ENCODE assay signal across 17 cellular contexts in genomic region chr12:44157359-44157758, GRCh38.
A peak's percentile ranks its signal among the peaks of the same experiment; 100 is the strongest.
DNase-seq lines count a peak whose midpoint lies in the region; ATAC-seq, FAIRE-seq and TF ChIP-seq lines count a peak whose summit lies in the region.
"Had no signal": no experiment of that assay in that cellular context is flagged by ENCODE, and none has a peak within 500 bp of the region (broad histone marks: within the 10 kb centered on the region; RNA-seq: fewer than 3 reads in every experiment).

No MANE protein-coding gene starts in this region.

- ATAC-seq in HG02571 (IDR thresholded peaks at IDR 0.05; ENCODE audit: unreplicated experiment) (peak; percentile 90), HG03280 (IDR thresholded peaks at IDR 0.05; ENCODE audit: unreplicated experiment) (peak; percentile 89)
- ATAC-seq: CD8-positive, alpha-beta T cell; pancreas had no signal

- WGBS in mammary epithelial cell (ENCODE audit: low coverage, missing lambda C conversion rate): 56% methylated on average over 2 of the region's 2 CpGs

- no peak overlapping the region for H3K9ac ChIP-seq in mammary epithelial cell (ENCODE audit: insufficient read depth, low read length)

- CTCF ChIA-PET in mammary epithelial cell (lab: Charles Lee; ENCODE audit: low non-redundant PET): no interaction called here

- H3K79me2 ChIP-seq in mammary epithelial cell (ENCODE audit: insufficient read depth, low read length): no peaks in the 10 kb centered on the region

- H3K4me2 ChIP-seq in mammary epithelial cell (ENCODE audit: insufficient read depth, low read depth, low read length): no peak overlapping the region

- no peaks in the 10 kb centered on the region for H3K9me3 ChIP-seq in mammary epithelial cell (replicated peaks; ENCODE audit: insufficient read depth, low read length)
- H3K9me3 ChIP-seq: adrenal gland, pancreas, SJCRH30 had no signal

- intact Hi-C loops in mammary epithelial cell (cut with micrococcal nuclease): no loop called here

- in situ Hi-C loops in G401 (cut with HindIII; ENCODE audit: low sequenced_read_pairs): no loop called here
- in situ Hi-C loops in mammary epithelial cell (cut with MboI; ENCODE audit: low sequenced_read_pairs in 2 of 2): no loop called here

- H2AFZ ChIP-seq in mammary epithelial cell (ENCODE audit: low read depth, low read length): no peak overlapping the region

- DNase-seq in G401 (ENCODE audit: low spot score): peak; percentile 13
- DNase-seq in GM19240 (ENCODE audit: insufficient read length, low spot score): peak; percentile 1
- no peak for DNase-seq in frontal cortex (ENCODE audit: low spot score in 2 of 2)
- no peak for DNase-seq in midbrain (lab: John Stamatoyannopoulos, UW)
- DNase-seq in mammary epithelial cell: no peak
- no peak for DNase-seq in epidermal melanocyte (ENCODE audit: insufficient read length, low spot score)
- DNase-seq: adrenal gland; CD8-positive, alpha-beta T cell; dermis blood vessel endothelial cell; NCI-H1092; NCI-H526; pancreas; SJCRH30 had no signal

- no peaks in the 10 kb centered on the region for H3K36me3 ChIP-seq in mammary epithelial cell (ENCODE audit: insufficient read depth, low read length)
- H3K36me3 ChIP-seq: adrenal gland, pancreas, SJCRH30 had no signal

- H3K27me3 ChIP-seq in mammary epithelial cell (ENCODE audit: insufficient read depth, low read length): no peaks in the 10 kb centered on the region
- H3K27me3 ChIP-seq: adrenal gland, pancreas, SJCRH30 had no signal

- no peak overlapping the region for H3K4me3 ChIP-seq in mammary epithelial cell (replicated peaks in 1 of 3; ENCODE audit: insufficient read depth in 1 of 3, low read depth in 2 of 3, low read length in 3 of 3)
- H3K4me3 ChIP-seq: adrenal gland, pancreas, SJCRH30 had no signal

- no peaks in the 10 kb centered on the region for H4K20me1 ChIP-seq in mammary epithelial cell (ENCODE audit: insufficient read depth, low read length)

- dilution Hi-C loops in mammary epithelial cell (cut with HindIII; ENCODE audit: low sequenced_read_pairs): no loop called here

- H3K27ac ChIP-seq in mammary epithelial cell (ENCODE audit: insufficient read depth, low read depth, low read length): no peak overlapping the region
- H3K27ac ChIP-seq: 22Rv1, adrenal gland, pancreas, SJCRH30 had no signal

- no peaks in the 10 kb centered on the region for H3K4me1 ChIP-seq in mammary epithelial cell (ENCODE audit: insufficient read depth, low read length)
- H3K4me1 ChIP-seq: adrenal gland, pancreas had no signal

- TF ChIP-seq CTCF in mammary epithelial cell (conservative IDR thresholded peaks at IDR 0.05 in 1 of 2, IDR thresholded peaks at IDR 0.05 in 1 of 2; ENCODE audit: extremely low read depth in 1 of 2, insufficient read depth in 1 of 2, low read depth in 1 of 2, low read length in 2 of 2): no peak

- no peak for FAIRE-seq in frontal cortex (lab: Jason Lieb, UNC)
- FAIRE-seq: H54, pancreas had no signal

- no TSS peak for BruUV-seq in mammary epithelial cell (replicated peaks; lab: Mats Ljungman, UMichigan)

Comparison
In these comparisons a context has a peak if more than half of its experiments do, and no peak if none do; other contexts are left out.
1. DNase-seq: peak in G401 (single experiment) and GM19240 (single experiment); none in frontal cortex (0 of 2), midbrain (single experiment), mammary epithelial cell (single experiment) and epidermal melanocyte (single experiment).